In the genomic region with DNA sequence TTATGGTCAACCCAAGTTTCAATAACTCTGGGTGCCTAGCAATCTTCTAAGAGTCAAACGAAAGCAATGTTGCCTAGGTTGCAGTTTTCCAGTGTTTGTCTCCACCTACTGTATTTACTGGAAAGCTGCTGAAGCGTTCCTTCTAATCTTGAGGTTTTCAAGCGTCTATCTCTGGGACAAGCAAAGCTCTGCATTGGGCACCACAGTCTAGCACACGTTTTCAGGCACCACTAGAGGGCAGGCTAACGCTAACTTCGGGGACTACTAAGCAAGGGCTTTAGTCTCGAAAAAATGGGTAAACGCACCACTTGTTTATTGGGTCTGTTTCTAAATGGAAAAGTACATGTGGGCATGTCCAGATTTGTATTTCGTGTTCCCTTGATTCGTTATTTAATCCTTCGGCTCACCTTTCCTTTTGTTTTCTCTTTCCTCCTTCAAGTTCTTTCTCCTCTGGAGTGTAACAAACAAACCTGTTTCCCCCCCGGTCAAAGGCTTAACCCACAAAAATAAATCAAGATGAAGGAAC, we compare ENCODE assay signal across 8 cellular contexts.
DNase-seq lines count a peak whose midpoint lies in the region; ATAC-seq and TF ChIP-seq lines count a peak whose summit lies in the region.
"Not testable (repeated sequence)": the region's sequence is repeated elsewhere in the genome, so short reads cannot be mapped to it uniquely, and the experiment has no call there.

No MANE protein-coding gene starts in this region.

- not testable (repeated sequence) for H3K9me3 ChIP-seq in HEK293 (ENCODE audit: control insufficient read depth, insufficient read depth, low read depth, low read length)

- H3K27ac Mint-ChIP-seq in activated T-cell treated with anti-CD3 and anti-CD28 coated beads, Interleukin-2, amount 50 U/mL, for 72 hours; type B pancreatic cell: not testable (repeated sequence)

- not testable (repeated sequence) for DNase-seq in GM13977 (ENCODE audit: low spot score); sciatic nerve (ENCODE audit: low spot score); type B pancreatic cell (ENCODE audit: extremely low spot score, unreplicated experiment)
- DNase-seq in T follicular helper cell (ENCODE audit: low read depth) (peak; percentile 44), Right ventricle myocardium superior (peak; percentile 80)
- peak; percentile 55 to 61 for DNase-seq in activated T-cell treated with anti-CD3 and anti-CD28 coated beads, Interleukin-2, amount 50 U/mL, for 72 hours

- ATAC-seq in HG03565 (IDR thresholded peaks at IDR 0.05; ENCODE audit: unreplicated experiment) (peak; percentile 74), Right ventricle myocardium superior (ENCODE audit: poor library complexity) (peak; percentile 97), sciatic nerve (peak; percentile 82)
- ATAC-seq in activated T-cell treated with anti-CD3 and anti-CD28 coated beads, Interleukin-2, amount 50 U/mL, for 72 hours (replicated peaks in 1 of 2) = peak; percentile 85 to 89

- H3K4me3 ChIP-seq in HEK293 (ENCODE audit: low read depth, low read length) = not testable (repeated sequence)

- H3K36me3 ChIP-seq in HEK293 (ENCODE audit: control insufficient read depth in 2 of 2, insufficient read depth in 1 of 2, low read length in 2 of 2) = not testable (repeated sequence)

- H3K9me3 Mint-ChIP-seq in activated T-cell treated with anti-CD3 and anti-CD28 coated beads, Interleukin-2, amount 50 U/mL, for 72 hours; type B pancreatic cell: not testable (repeated sequence)

- not testable (repeated sequence) for H3K4me3 Mint-ChIP-seq in activated T-cell treated with anti-CD3 and anti-CD28 coated beads, Interleukin-2, amount 50 U/mL, for 72 hours; type B pancreatic cell

- intact Hi-C loops in Right ventricle myocardium superior (cut with DNase I); sciatic nerve (cut with DNase I): not testable (repeated sequence)

- in situ Hi-C loops in GM13977 (cut with MboI; ENCODE audit: low pct_unique_long_range_greater_than_20kb, low sequenced_read_pairs, unreplicated experiment) = not testable (repeated sequence)

- H3K27me3 Mint-ChIP-seq in activated T-cell treated with anti-CD3 and anti-CD28 coated beads, Interleukin-2, amount 50 U/mL, for 72 hours (ENCODE audit: low read depth); type B pancreatic cell: not testable (repeated sequence)

- not testable (repeated sequence) for H3K4me1 Mint-ChIP-seq in activated T-cell treated with anti-CD3 and anti-CD28 coated beads, Interleukin-2, amount 50 U/mL, for 72 hours (ENCODE audit: low read depth); type B pancreatic cell (ENCODE audit: unreplicated experiment)

- TF ChIP-seq CTCF in GM13977 (IDR thresholded peaks at IDR 0.05; ENCODE audit: extremely low read depth, insufficient read depth, missing control alignments) = peak; percentile 29
- TF ChIP-seq CTCF in HEK293 (tag by site-specific recombination; IDR thresholded peaks at IDR 0.05) = not testable (repeated sequence)
- peak; percentile 48 for TF ChIP-seq CTCF in type B pancreatic cell (conservative IDR thresholded peaks at IDR 0.05)

- not testable (repeated sequence) for H3K4me1 ChIP-seq in HEK293 (ENCODE audit: control insufficient read depth, insufficient read depth, low read length)

- POLR2A ChIA-PET in HEK293 (lab: Yijun Ruan, JAX) = not testable (repeated sequence)

- H3K27ac ChIP-seq in HEK293 (ENCODE audit: extremely low read depth, low read depth, low read length) = not testable (repeated sequence)

- CTCF ChIA-PET in HEK293 (lab: Yijun Ruan, JAX) = interaction anchor here (1.2 kb wide), 1 partner anchor 162 kb away, joined by 3 read pairs; no protein-coding TSS in a partner anchor

- H3K36me3 Mint-ChIP-seq in activated T-cell treated with anti-CD3 and anti-CD28 coated beads, Interleukin-2, amount 50 U/mL, for 72 hours (ENCODE audit: insufficient read depth in 2 of 2); type B pancreatic cell: not testable (repeated sequence)

TF ChIP-seq in HEK293, 187 proteins besides CTCF, POLR2A, EP300 and RAD21:
- TF ChIP-seq ZNF654 (tag by site-specific recombination; IDR thresholded peaks at IDR 0.05; ENCODE audit: low read depth) = peak; percentile 36
